Comparison of ENCODE assay signal across 1 cellular context in the genomic region with DNA sequence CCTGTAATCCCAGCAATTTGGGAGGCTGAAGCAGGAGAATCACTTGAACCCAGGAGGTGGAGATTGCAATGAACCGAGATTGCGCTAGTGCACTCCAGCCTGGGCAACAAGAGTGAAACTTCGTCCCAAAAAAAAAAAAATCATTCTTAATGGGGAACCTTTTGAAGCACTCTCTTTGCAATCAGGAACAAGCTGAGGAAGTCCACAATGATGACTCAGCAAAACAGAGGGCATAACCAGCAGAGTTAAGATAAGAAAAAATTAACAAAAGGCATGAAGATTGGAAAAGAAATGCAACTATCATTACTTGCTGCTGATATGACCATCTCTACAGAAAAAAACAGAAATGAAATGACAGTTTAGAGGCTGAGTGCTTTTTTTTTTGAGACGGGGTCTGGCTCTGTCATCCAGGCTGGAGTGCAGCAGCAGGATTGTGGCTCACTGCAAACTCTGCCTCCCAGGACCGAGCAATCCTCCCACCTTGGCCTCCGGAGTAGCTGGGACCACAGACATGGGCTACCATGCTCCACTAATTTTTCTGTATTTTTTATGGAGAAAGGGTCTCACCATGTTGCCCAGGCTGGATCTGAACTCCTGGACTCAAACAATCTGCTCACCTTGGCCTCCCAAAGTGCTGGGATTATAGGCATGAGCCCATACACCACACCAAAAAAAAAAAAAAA.
TF ChIP-seq lines count a peak whose summit lies in the region.

No MANE protein-coding gene starts in this region.

TF ChIP-seq in K562, 482 proteins besides CTCF, POLR2A, EP300 and RAD21 (continued from another document and continues in another):
- TF ChIP-seq HEY1 (CRISPR knock-in tag; IDR thresholded peaks at IDR 0.05; ENCODE audit: borderline replicate concordance) (no peak), SAFB (IDR thresholded peaks at IDR 0.05; ENCODE audit: borderline replicate concordance, low read depth, low read length) (no peak), NRF1 (conservative IDR thresholded peaks at IDR 0.05 in 1 of 2, IDR thresholded peaks at IDR 0.05 in 1 of 2) (peak; percentile 57 to 67), BMI1 (IDR thresholded peaks at IDR 0.05; ENCODE audit: low read length) (no peak), ARID3B (CRISPR knock-in tag; IDR thresholded peaks at IDR 0.05; ENCODE audit: borderline replicate concordance) (no peak), SAP30 (IDR thresholded peaks at IDR 0.05; ENCODE audit: borderline replicate concordance, insufficient read depth, low read depth, low read length, poor library complexity, severe bottlenecking) (no peak), YY1 (IDR thresholded peaks at IDR 0.05; ENCODE audit: borderline replicate concordance in 1 of 3, control insufficient read depth in 1 of 3, extremely low read depth in 1 of 3, insufficient read depth in 3 of 3, insufficient read length in 1 of 3, insufficient replicate concordance in 2 of 3, low read depth in 1 of 3, low read length in 2 of 3) (no peak), RFX7 (CRISPR knock-in tag; IDR thresholded peaks at IDR 0.05) (no peak), EGR1 (conservative IDR thresholded peaks at IDR 0.05) (no peak), ZNF398 (CRISPR knock-in tag; IDR thresholded peaks at IDR 0.05) (no peak), HNRNPL (IDR thresholded peaks at IDR 0.05; ENCODE audit: low read depth, low read length) (no peak), GMEB1 (CRISPR knock-in tag; IDR thresholded peaks at IDR 0.05) (no peak), ZNF76 (CRISPR knock-in tag; IDR thresholded peaks at IDR 0.05; ENCODE audit: borderline replicate concordance) (no peak), THRAP3 (IDR thresholded peaks at IDR 0.05; ENCODE audit: borderline replicate concordance) (no peak), FOXO4 (CRISPR knock-in tag; IDR thresholded peaks at IDR 0.05) (no peak), TCF7 (IDR thresholded peaks at IDR 0.05; ENCODE audit: borderline replicate concordance) (no peak), RCOR1 (IDR thresholded peaks at IDR 0.05; ENCODE audit: borderline replicate concordance in 1 of 2, low read depth in 2 of 2, low read length in 2 of 2) (peak in 1 of 2 experiments; percentile 90; a peak in 2 of 4 replicates), MECOM (CRISPR knock-in tag; IDR thresholded peaks at IDR 0.05) (peak; percentile 13; the same call in 1 of the 2 replicates), BCOR (IDR thresholded peaks at IDR 0.05) (peak; percentile 49; the same call in 1 of the 2 replicates), RBM39 (optimal IDR thresholded peaks at IDR 0.05; ENCODE audit: low read depth, low read length) (no peak), ZNF253 (CRISPR knock-in tag; conservative IDR thresholded peaks at IDR 0.05) (no peak), GTF2E2 (tag; IDR thresholded peaks at IDR 0.05) (no peak), ZBTB17 (CRISPR knock-in tag; IDR thresholded peaks at IDR 0.05) (0 out of 2 replicates have a peak, but pooled peaks have one; percentile 29), TARDBP (IDR thresholded peaks at IDR 0.05) (no peak), KHSRP (IDR thresholded peaks at IDR 0.05) (no peak), ERF (CRISPR knock-in tag; IDR thresholded peaks at IDR 0.05) (no peak), BHLHE40 (IDR thresholded peaks at IDR 0.05; ENCODE audit: low read length) (no peak), PYGO2 (tag; IDR thresholded peaks at IDR 0.05) (0 out of 2 replicates have a peak, but pooled peaks have one; percentile 62), HOXB6 (CRISPR knock-in tag; IDR thresholded peaks at IDR 0.05; ENCODE audit: borderline replicate concordance) (no peak), FOXJ2 (tag; IDR thresholded peaks at IDR 0.05) (no peak), TGIF2 (CRISPR knock-in tag; IDR thresholded peaks at IDR 0.05) (no peak), HNRNPLL (IDR thresholded peaks at IDR 0.05; ENCODE audit: low read depth, low read length, poor library complexity, severe bottlenecking) (no peak), GATA2 (CRISPR knock-in tag; IDR thresholded peaks at IDR 0.05) (no peak), NFRKB (IDR thresholded peaks at IDR 0.05; ENCODE audit: low read depth) (no peak), PHB (CRISPR knock-in tag; IDR thresholded peaks at IDR 0.05) (no peak), HNRNPK (IDR thresholded peaks at IDR 0.05; ENCODE audit: low read depth, low read length, poor library complexity, severe bottlenecking) (no peak), SMAD3 (CRISPR knock-in tag; conservative IDR thresholded peaks at IDR 0.05) (no peak), NONO (IDR thresholded peaks at IDR 0.05; ENCODE audit: low read depth in 2 of 2, low read length in 1 of 2) (0 out of 4 replicates have a peak, but pooled peaks of 1 of the 2 experiments have one; percentile 24), ZNF766 (CRISPR knock-in tag; conservative IDR thresholded peaks at IDR 0.05) (no peak), IRF9 (tag; IDR thresholded peaks at IDR 0.05) (no peak), TCF3 (CRISPR knock-in tag; IDR thresholded peaks at IDR 0.05) (peak; percentile 47), YBX1 (IDR thresholded peaks at IDR 0.05) (no peak), PHB2 (IDR thresholded peaks at IDR 0.05; ENCODE audit: low read depth) (no peak), PCBP2 (IDR thresholded peaks at IDR 0.05; ENCODE audit: low read depth, low read length, poor library complexity, severe bottlenecking) (no peak), MXI1 (IDR thresholded peaks at IDR 0.05; ENCODE audit: low read depth, low read length) (no peak)
- TF ChIP-seq, protein P1, sequence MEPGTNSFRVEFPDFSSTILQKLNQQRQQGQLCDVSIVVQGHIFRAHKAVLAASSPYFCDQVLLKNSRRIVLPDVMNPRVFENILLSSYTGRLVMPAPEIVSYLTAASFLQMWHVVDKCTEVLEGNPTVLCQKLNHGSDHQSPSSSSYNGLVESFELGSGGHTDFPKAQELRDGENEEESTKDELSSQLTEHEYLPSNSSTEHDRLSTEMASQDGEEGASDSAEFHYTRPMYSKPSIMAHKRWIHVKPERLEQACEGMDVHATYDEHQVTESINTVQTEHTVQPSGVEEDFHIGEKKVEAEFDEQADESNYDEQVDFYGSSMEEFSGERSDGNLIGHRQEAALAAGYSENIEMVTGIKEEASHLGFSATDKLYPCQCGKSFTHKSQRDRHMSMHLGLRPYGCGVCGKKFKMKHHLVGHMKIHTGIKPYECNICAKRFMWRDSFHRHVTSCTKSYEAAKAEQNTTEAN (CRISPR knock-in tag; IDR thresholded peaks at IDR 0.05), result no peak
- TF ChIP-seq, protein P2, sequence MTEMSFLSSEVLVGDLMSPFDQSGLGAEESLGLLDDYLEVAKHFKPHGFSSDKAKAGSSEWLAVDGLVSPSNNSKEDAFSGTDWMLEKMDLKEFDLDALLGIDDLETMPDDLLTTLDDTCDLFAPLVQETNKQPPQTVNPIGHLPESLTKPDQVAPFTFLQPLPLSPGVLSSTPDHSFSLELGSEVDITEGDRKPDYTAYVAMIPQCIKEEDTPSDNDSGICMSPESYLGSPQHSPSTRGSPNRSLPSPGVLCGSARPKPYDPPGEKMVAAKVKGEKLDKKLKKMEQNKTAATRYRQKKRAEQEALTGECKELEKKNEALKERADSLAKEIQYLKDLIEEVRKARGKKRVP (CRISPR knock-in tag; IDR thresholded peaks at IDR 0.05), result no peak
- TF ChIP-seq, protein P3, sequence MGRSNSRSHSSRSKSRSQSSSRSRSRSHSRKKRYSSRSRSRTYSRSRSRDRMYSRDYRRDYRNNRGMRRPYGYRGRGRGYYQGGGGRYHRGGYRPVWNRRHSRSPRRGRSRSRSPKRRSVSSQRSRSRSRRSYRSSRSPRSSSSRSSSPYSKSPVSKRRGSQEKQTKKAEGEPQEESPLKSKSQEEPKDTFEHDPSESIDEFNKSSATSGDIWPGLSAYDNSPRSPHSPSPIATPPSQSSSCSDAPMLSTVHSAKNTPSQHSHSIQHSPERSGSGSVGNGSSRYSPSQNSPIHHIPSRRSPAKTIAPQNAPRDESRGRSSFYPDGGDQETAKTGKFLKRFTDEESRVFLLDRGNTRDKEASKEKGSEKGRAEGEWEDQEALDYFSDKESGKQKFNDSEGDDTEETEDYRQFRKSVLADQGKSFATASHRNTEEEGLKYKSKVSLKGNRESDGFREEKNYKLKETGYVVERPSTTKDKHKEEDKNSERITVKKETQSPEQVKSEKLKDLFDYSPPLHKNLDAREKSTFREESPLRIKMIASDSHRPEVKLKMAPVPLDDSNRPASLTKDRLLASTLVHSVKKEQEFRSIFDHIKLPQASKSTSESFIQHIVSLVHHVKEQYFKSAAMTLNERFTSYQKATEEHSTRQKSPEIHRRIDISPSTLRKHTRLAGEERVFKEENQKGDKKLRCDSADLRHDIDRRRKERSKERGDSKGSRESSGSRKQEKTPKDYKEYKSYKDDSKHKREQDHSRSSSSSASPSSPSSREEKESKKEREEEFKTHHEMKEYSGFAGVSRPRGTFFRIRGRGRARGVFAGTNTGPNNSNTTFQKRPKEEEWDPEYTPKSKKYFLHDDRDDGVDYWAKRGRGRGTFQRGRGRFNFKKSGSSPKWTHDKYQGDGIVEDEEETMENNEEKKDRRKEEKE (IDR thresholded peaks at IDR 0.05; ENCODE audit: borderline replicate concordance in 1 of 2, control insufficient read depth in 1 of 2, low read depth in 2 of 2, low read length in 1 of 2), result no peak
- TF ChIP-seq, protein P4, sequence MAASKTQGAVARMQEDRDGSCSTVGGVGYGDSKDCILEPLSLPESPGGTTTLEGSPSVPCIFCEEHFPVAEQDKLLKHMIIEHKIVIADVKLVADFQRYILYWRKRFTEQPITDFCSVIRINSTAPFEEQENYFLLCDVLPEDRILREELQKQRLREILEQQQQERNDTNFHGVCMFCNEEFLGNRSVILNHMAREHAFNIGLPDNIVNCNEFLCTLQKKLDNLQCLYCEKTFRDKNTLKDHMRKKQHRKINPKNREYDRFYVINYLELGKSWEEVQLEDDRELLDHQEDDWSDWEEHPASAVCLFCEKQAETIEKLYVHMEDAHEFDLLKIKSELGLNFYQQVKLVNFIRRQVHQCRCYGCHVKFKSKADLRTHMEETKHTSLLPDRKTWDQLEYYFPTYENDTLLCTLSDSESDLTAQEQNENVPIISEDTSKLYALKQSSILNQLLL (CRISPR knock-in tag; IDR thresholded peaks at IDR 0.05; ENCODE audit: borderline replicate concordance), result no peak
- TF ChIP-seq, protein P5, sequence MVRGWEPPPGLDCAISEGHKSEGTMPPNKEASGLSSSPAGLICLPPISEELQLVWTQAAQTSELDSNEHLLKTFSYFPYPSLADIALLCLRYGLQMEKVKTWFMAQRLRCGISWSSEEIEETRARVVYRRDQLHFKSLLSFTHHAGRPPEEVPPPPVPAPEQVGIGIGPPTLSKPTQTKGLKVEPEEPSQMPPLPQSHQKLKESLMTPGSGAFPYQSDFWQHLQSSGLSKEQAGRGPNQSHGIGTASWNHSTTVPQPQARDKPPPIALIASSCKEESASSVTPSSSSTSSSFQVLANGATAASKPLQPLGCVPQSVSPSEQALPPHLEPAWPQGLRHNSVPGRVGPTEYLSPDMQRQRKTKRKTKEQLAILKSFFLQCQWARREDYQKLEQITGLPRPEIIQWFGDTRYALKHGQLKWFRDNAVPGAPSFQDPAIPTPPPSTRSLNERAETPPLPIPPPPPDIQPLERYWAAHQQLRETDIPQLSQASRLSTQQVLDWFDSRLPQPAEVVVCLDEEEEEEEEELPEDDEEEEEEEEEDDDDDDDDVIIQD (CRISPR knock-in tag; IDR thresholded peaks at IDR 0.05), result no peak
